In the genomic region with DNA sequence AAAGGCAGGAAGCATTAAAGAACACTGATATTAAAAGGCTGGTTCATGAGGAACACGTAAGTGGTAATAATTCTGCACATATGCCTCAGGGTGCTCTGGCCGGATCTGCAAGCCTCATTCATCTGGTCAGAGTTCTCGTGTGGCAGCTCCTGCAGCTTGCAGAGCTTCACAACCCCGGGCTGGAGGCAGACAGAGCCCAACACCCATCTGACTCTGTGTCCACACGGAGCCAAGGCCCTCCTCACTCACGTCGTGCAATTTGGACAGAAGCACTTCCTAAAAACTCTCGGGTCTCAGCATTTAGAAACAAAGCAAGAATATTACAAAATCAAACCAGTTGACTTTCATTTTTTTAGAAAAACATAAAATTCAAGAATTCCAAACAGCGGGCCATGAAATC, we compare ENCODE assay signal across 12 cellular contexts.
DNase-seq lines count a peak whose midpoint lies in the region; ATAC-seq and TF ChIP-seq lines count a peak whose summit lies in the region.
"Had no signal": no experiment of that assay in that cellular context is flagged by ENCODE, and none has a peak within 500 bp of the region (broad histone marks: within the 10 kb centered on the region; RNA-seq: fewer than 3 reads in every experiment).

No MANE protein-coding gene starts in this region.

- H3K9me3 ChIP-seq in lung (ENCODE audit: control insufficient read depth in 2 of 2, insufficient read depth in 1 of 2, low read length in 1 of 2) (no peaks in the 10 kb centered on the region), uterus (no peaks in the 10 kb centered on the region)

- TF ChIP-seq POLR2A in uterus (IDR thresholded peaks at IDR 0.05) = no peak

- DNase-seq in SIG-M5 treated with dmso at 0.1 percent for 504 hours (lab: John Stamatoyannopoulos, UW; ENCODE audit: unreplicated experiment) = peak; percentile 78
- no peak for DNase-seq in SIG-M5 (lab: John Stamatoyannopoulos, UW)
- DNase-seq in epidermal melanocyte (ENCODE audit: insufficient read length, low spot score) = peak; percentile 69
- peak; percentile 37 for DNase-seq in lung (ENCODE audit: low spot score)
- peak; percentile 67 to 79 for DNase-seq in uterus
- DNase-seq in HK-2 (ENCODE audit: unreplicated experiment) = no peak
- DNase-seq: activated naive CD4-positive, alpha-beta T cell treated with anti-CD3 and anti-CD28 coated beads, Interleukin-2, amount 50 U/mL, for 16 hours; NCI-H82; occipital lobe had no signal

- TF ChIP-seq CTCF in lung (IDR thresholded peaks at IDR 0.05; ENCODE audit: control extremely low read depth, extremely low read depth) (no peak), uterus (IDR thresholded peaks at IDR 0.05) (no peak)

- H3K27ac ChIP-seq in lung (ENCODE audit: low read depth in 1 of 2, low read length in 1 of 2) (no peak overlapping the region), uterus (peak overlapping the region; percentile 52 to 69)
- H3K27ac ChIP-seq: KMS-11 had no signal

- H3K27me3 ChIP-seq in lung (ENCODE audit: control insufficient read depth, insufficient read depth) (no peaks in the 10 kb centered on the region), uterus (no peaks in the 10 kb centered on the region)

- H3K4me3 ChIP-seq in lung (no peak overlapping the region), uterus (no peak overlapping the region)

- intact Hi-C loops in uterus (cut with DNase I; ENCODE audit: low total_unique reads) = no loop called here

- H3K4me1 ChIP-seq in lung (ENCODE audit: control insufficient read depth in 2 of 2, insufficient read depth in 2 of 2, low read length in 2 of 2) = peaks cover 0 to 12% of the 10 kb centered on the region in 2 donors
- H3K4me1 ChIP-seq in uterus = peaks cover 6 to 7% of the 10 kb centered on the region in 2 donors

- ATAC-seq in lung (ENCODE audit: insufficient read depth, low FRiP score) (no peak), GM18907 (IDR thresholded peaks at IDR 0.05; ENCODE audit: unreplicated experiment) (no peak), HG03565 (IDR thresholded peaks at IDR 0.05; ENCODE audit: unreplicated experiment) (no peak)

- H3K36me3 ChIP-seq in lung (ENCODE audit: control insufficient read depth in 2 of 2, insufficient read depth in 2 of 2, low read length in 2 of 2) (no peaks in the 10 kb centered on the region), uterus (no peaks in the 10 kb centered on the region)

- 29 to 53% methylated on average over 9 of the region's 9 CpGs for WGBS in lung, 2 donors

Comparison
In these comparisons a context has a peak if more than half of its experiments do, and no peak if none do; other contexts are left out.
1. DNase-seq: peak in SIG-M5 treated with dmso at 0.1 percent for 504 hours (single experiment), epidermal melanocyte (single experiment), lung (single experiment) and uterus (2 of 2); none in SIG-M5 (single experiment) and HK-2 (single experiment).
2. H3K27ac ChIP-seq: peak in uterus (2 of 2); none in lung (0 of 2).